Comparison of ENCODE assay signal across 13 cellular contexts in the genomic region with DNA sequence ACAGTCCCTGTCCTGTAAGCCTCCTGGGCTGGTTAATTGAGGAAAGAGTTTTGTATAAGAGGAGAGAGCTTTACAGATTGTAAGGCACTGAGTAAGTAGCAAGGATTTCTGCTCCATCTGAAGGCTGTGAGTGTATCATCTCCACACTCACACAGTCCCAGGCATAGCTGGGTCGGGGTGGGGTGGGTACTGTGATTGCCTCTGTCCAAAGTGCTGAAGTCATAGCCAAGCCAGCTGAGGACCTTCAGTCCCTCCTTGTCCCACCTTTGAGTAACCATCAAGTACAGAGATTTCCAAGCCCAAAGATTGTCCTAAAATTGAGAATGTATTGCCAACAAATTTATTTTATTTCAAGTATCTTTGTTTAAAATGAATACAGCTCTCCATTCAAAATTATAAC. TPM values are rescaled to one million over a fixed set of nuclear protein-coding genes. Genes with fewer than 3 reads are reported as not detected.
A peak's percentile ranks its signal among the peaks of the same experiment; 100 is the strongest.
DNase-seq lines count a peak whose midpoint lies in the region; ATAC-seq and TF ChIP-seq lines count a peak whose summit lies in the region.
"Had no signal": no experiment of that assay in that cellular context is flagged by ENCODE, and none has a peak within 500 bp of the region (broad histone marks: within the 10 kb centered on the region; RNA-seq: fewer than 3 reads in every experiment).

No MANE protein-coding gene starts in this region.

- ATAC-seq in GM18861 (IDR thresholded peaks at IDR 0.05; ENCODE audit: unreplicated experiment) (no peak), GM18858 (IDR thresholded peaks at IDR 0.05; ENCODE audit: unreplicated experiment) (no peak), GM21576 (IDR thresholded peaks at IDR 0.05; ENCODE audit: unreplicated experiment) (no peak)
- ATAC-seq: gastrocnemius medialis, Panc1 had no signal

- intact Hi-C loops in Calu3 (cut with micrococcal nuclease; ENCODE audit: unreplicated experiment): no loop called here

- H3K4me1 Mint-ChIP-seq in activated CD4-positive, alpha-beta memory T cell treated with anti-CD3 and anti-CD28 coated beads, Interleukin-2, amount 10 ng/mL, durations not matched to agents 7 days and 5 days: peaks cover 51% of the 10 kb centered on the region
- H3K4me1 Mint-ChIP-seq in Calu3 (ENCODE audit: low read depth, unreplicated experiment): peaks cover 21% of the 10 kb centered on the region

- in situ Hi-C loops in Caki2 (cut with HindIII; ENCODE audit: low pct_unique_long_range_greater_than_20kb, low sequenced_read_pairs): no loop called here

- no peaks in the 10 kb centered on the region for H3K36me3 Mint-ChIP-seq in activated CD4-positive, alpha-beta memory T cell treated with anti-CD3 and anti-CD28 coated beads, Interleukin-2, amount 10 ng/mL, durations not matched to agents 7 days and 5 days (ENCODE audit: low read depth)
- peaks cover 8% of the 10 kb centered on the region for H3K36me3 Mint-ChIP-seq in Calu3 (ENCODE audit: insufficient read depth, unreplicated experiment)

- CTCF ChIA-PET in activated CD4-positive, alpha-beta memory T cell treated with anti-CD3 and anti-CD28 coated beads, Interleukin-2, amount 10 ng/mL, durations not matched to agents 7 days and 5 days (lab: Charles Lee): interaction anchor here (0.6 to 3.4 kb wide), 8 partner anchors 10 to 297 kb away, joined by 3 to 39 read pairs (median 4); no protein-coding TSS in a partner anchor
- CTCF ChIA-PET in Calu3 (lab: Charles Lee): interaction anchor here (0.5 to 1.9 kb wide), 2 partner anchors 66 to 223 kb away, joined by 4 to 7 read pairs; no protein-coding TSS in a partner anchor

- no peak overlapping the region for H3K27ac Mint-ChIP-seq in activated CD4-positive, alpha-beta memory T cell treated with anti-CD3 and anti-CD28 coated beads, Interleukin-2, amount 10 ng/mL, durations not matched to agents 7 days and 5 days
- no peak overlapping the region for H3K27ac Mint-ChIP-seq in Calu3 (ENCODE audit: unreplicated experiment)

- H3K4me3 Mint-ChIP-seq in activated CD4-positive, alpha-beta memory T cell treated with anti-CD3 and anti-CD28 coated beads, Interleukin-2, amount 10 ng/mL, durations not matched to agents 7 days and 5 days: no peak overlapping the region
- H3K4me3 Mint-ChIP-seq in Calu3 (ENCODE audit: low read depth, unreplicated experiment): no peak overlapping the region

- DNase-seq in Caki2 (ENCODE audit: low read depth) (peak; percentile 17), left kidney (ENCODE audit: low read depth, low spot score) (peak; percentile 91), Calu3 (no peak)
- peak; percentile 62 for DNase-seq in Jurkat, Clone E6-1 (ENCODE audit: low read depth, low spot score)
- DNase-seq in activated CD4-positive, alpha-beta memory T cell treated with anti-CD3 and anti-CD28 coated beads, Interleukin-2, amount 10 ng/mL, durations not matched to agents 7 days and 5 days: peak; percentile 36
- DNase-seq: gastrocnemius medialis, GDM1, midbrain, NCI-H1105 had no signal

- POLR2A ChIA-PET in activated CD4-positive, alpha-beta memory T cell treated with anti-CD3 and anti-CD28 coated beads, Interleukin-2, amount 10 ng/mL, durations not matched to agents 7 days and 5 days (lab: Charles Lee): no interaction called here

- TF ChIP-seq CTCF in Calu3 (IDR thresholded peaks at IDR 0.05; ENCODE audit: unreplicated experiment): no peak

- no peaks in the 10 kb centered on the region for H3K9me3 Mint-ChIP-seq in activated CD4-positive, alpha-beta memory T cell treated with anti-CD3 and anti-CD28 coated beads, Interleukin-2, amount 10 ng/mL, durations not matched to agents 7 days and 5 days
- no peaks in the 10 kb centered on the region for H3K9me3 Mint-ChIP-seq in Calu3 (ENCODE audit: low read depth, unreplicated experiment)

- BruUV-seq in Calu3 (replicated peaks; lab: Mats Ljungman, UMichigan): no TSS peak

- H3K27me3 Mint-ChIP-seq in activated CD4-positive, alpha-beta memory T cell treated with anti-CD3 and anti-CD28 coated beads, Interleukin-2, amount 10 ng/mL, durations not matched to agents 7 days and 5 days: no peaks in the 10 kb centered on the region
- peaks cover 85% of the 10 kb centered on the region for H3K27me3 Mint-ChIP-seq in Calu3 (ENCODE audit: unreplicated experiment)

- H3K4me3 ChIP-seq in Jurkat, Clone E6-1 (ENCODE audit: low read length): no peak overlapping the region
- H3K4me3 ChIP-seq: gastrocnemius medialis had no signal

RNA-seq across cellular contexts. Expression of a gene that starts 5.5 kb away (rescaled TPM):
- 0.20 and 0.90 TPM in 2 replicates for total RNA-seq in Caki2 (2014; rRNA removed; shearing (Covaris generic); ENCODE audit: low replicate concordance)
- polyA plus RNA-seq in Jurkat, Clone E6-1 (2012; ENCODE audit: insufficient read depth, insufficient read length): 15.2 TPM
- 1 to 10 TPM; 3.2 to 4.1 TPM for total RNA-seq in activated CD4-positive, alpha-beta memory T cell treated with anti-CD3 and anti-CD28 coated beads, Interleukin-2, amount 10 ng/mL, durations not matched to agents 7 days and 5 days
- 1.5 and 3.1 TPM in 2 replicates for total RNA-seq in Calu3 (2022)

RNA-seq across cellular contexts. Expression of a gene that starts 26.0 kb away (rescaled TPM):
- 0.07 and 0.20 TPM in 2 replicates for total RNA-seq in Caki2 (2014; rRNA removed; shearing (Covaris generic); ENCODE audit: low replicate concordance)
- 0.90 TPM for polyA plus RNA-seq in Jurkat, Clone E6-1 (2012; ENCODE audit: insufficient read depth, insufficient read length)
- total RNA-seq in activated CD4-positive, alpha-beta memory T cell treated with anti-CD3 and anti-CD28 coated beads, Interleukin-2, amount 10 ng/mL, durations not matched to agents 7 days and 5 days: not detected
- not detected in 2 replicates for total RNA-seq in Calu3 (2022)
